Comparison of ENCODE assay signal across 1 cellular context in genomic region chr11:69044111-69045013, GRCh38.
TF ChIP-seq lines count a peak whose summit lies in the region.

No MANE protein-coding gene starts in this region.

TF ChIP-seq in HepG2, 621 proteins besides CTCF, POLR2A, EP300 and RAD21 (continues in another document):
- TF ChIP-seq ZFX (CRISPR knock-in tag; IDR thresholded peaks at IDR 0.05; ENCODE audit: low read depth) (peak; percentile 22; the same call in 1 of the 2 replicates), ZNF687 (CRISPR knock-in tag; IDR thresholded peaks at IDR 0.05) (peak; percentile 35), KDM2A (CRISPR knock-in tag; IDR thresholded peaks at IDR 0.05; ENCODE audit: borderline replicate concordance, low read depth) (peak; percentile 36; the same call in 1 of the 2 replicates), CEBPG (CRISPR knock-in tag; IDR thresholded peaks at IDR 0.05) (0 out of 2 replicates have a peak, but pooled peaks have one; percentile 16), HDAC1 (CRISPR knock-in tag; IDR thresholded peaks at IDR 0.05) (0 out of 2 replicates have a peak, but pooled peaks have one; percentile 27), ZBTB7B (CRISPR knock-in tag; IDR thresholded peaks at IDR 0.05) (no peak), ZNF331 (CRISPR knock-in tag; IDR thresholded peaks at IDR 0.05) (peak; percentile 20; the same call in 1 of the 2 replicates), SP5 (CRISPR knock-in tag; IDR thresholded peaks at IDR 0.05; ENCODE audit: borderline replicate concordance, low read depth) (peak; percentile 38; the same call in 1 of the 2 replicates), SNAI1 (CRISPR knock-in tag; IDR thresholded peaks at IDR 0.05; ENCODE audit: borderline replicate concordance) (no peak), HIC2 (CRISPR knock-in tag; IDR thresholded peaks at IDR 0.05; ENCODE audit: low read depth) (peak; percentile 92), UBTF (CRISPR knock-in tag; IDR thresholded peaks at IDR 0.05) (no peak), ELF3 (CRISPR knock-in tag; IDR thresholded peaks at IDR 0.05) (peak; percentile 17; the same call in 1 of the 2 replicates), SAP130 (CRISPR knock-in tag; IDR thresholded peaks at IDR 0.05; ENCODE audit: low read depth) (peak; percentile 52; the same call in 1 of the 2 replicates), GATAD2A (CRISPR knock-in tag; IDR thresholded peaks at IDR 0.05) (peak; percentile 28; the same call in 1 of the 2 replicates), BHLHE40 (IDR thresholded peaks at IDR 0.05; ENCODE audit: low read length) (no peak), TEAD3 (CRISPR knock-in tag; optimal IDR thresholded peaks at IDR 0.05; ENCODE audit: borderline replicate concordance) (peak; percentile 60), AHDC1 (CRISPR knock-in tag; IDR thresholded peaks at IDR 0.05; ENCODE audit: borderline replicate concordance) (no peak), ZBTB37 (CRISPR knock-in tag; IDR thresholded peaks at IDR 0.05) (no peak), TFE3 (CRISPR knock-in tag; IDR thresholded peaks at IDR 0.05) (no peak), NR3C1 (CRISPR knock-in tag; IDR thresholded peaks at IDR 0.05) (no peak), IRF9 (CRISPR knock-in tag; IDR thresholded peaks at IDR 0.05; ENCODE audit: borderline replicate concordance) (no peak), MAX (IDR thresholded peaks at IDR 0.05) (no peak), ZNF761 (CRISPR knock-in tag; conservative IDR thresholded peaks at IDR 0.05) (no peak), CSRNP2 (CRISPR knock-in tag; conservative IDR thresholded peaks at IDR 0.05; ENCODE audit: low read depth) (no peak), ZNF431 (CRISPR knock-in tag; IDR thresholded peaks at IDR 0.05; ENCODE audit: borderline replicate concordance, low read depth) (no peak), MXD4 (CRISPR knock-in tag; IDR thresholded peaks at IDR 0.05) (no peak), XRCC5 (optimal IDR thresholded peaks at IDR 0.05; ENCODE audit: low read length) (peak; percentile 64), HNRNPL (IDR thresholded peaks at IDR 0.05; ENCODE audit: low read depth, low read length) (peak; percentile 97), TCF7L2 (IDR thresholded peaks at IDR 0.05; ENCODE audit: low read depth, low read length) (no peak), AHR (CRISPR knock-in tag; IDR thresholded peaks at IDR 0.05) (0 out of 2 replicates have a peak, but pooled peaks have one; percentile 24), FOXP1 (IDR thresholded peaks at IDR 0.05) (no peak), FOXP1 (CRISPR knock-in tag; IDR thresholded peaks at IDR 0.05) (0 out of 2 replicates have a peak, but pooled peaks have one; percentile 13), MLX (CRISPR knock-in tag; IDR thresholded peaks at IDR 0.05) (no peak), MEF2D (CRISPR knock-in tag; IDR thresholded peaks at IDR 0.05) (0 out of 2 replicates have a peak, but pooled peaks have one; percentile 28), FOSL2 (CRISPR knock-in tag; IDR thresholded peaks at IDR 0.05) (0 out of 2 replicates have a peak, but pooled peaks have one; percentile 10), GZF1 (CRISPR knock-in tag; IDR thresholded peaks at IDR 0.05) (no peak), FOXO1 (CRISPR knock-in tag; IDR thresholded peaks at IDR 0.05) (peak; percentile 19; the same call in 1 of the 2 replicates), MAFK (conservative IDR thresholded peaks at IDR 0.05 in 1 of 2, IDR thresholded peaks at IDR 0.05 in 1 of 2; ENCODE audit: low read length in 2 of 2) (peak; percentile 39 to 47; a peak in 2 of 4 replicates), IRX3 (CRISPR knock-in tag; IDR thresholded peaks at IDR 0.05; ENCODE audit: borderline replicate concordance, low read depth) (no peak)
